In the genomic region with DNA sequence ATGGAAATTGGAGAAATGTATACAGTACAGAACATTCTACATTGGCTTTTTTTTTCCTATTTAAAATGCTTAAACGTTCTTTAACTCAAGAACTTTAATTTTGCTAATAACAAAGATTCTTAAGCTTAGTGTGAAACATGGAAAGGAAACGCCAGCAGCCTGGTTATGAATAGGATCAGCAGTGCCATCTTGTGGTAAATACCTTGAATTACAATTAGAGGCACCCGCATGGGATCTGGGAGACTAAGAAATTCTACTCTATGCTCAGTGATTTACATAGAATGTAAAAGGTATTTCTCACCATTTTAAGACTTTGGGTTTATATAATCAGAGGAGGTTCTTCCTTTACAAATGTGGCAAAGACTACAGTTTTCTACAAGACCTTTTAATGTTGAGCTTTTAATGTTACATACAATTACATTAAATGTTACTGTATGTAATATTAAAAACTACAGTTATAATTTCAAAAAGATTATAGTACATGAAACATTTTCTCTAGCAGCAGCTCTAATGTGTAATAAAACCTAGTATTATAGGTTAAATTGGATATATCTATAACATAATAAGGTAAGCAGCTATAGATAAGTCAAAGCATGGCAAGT, we compare ENCODE assay signal across 8 cellular contexts. TPM values are rescaled to one million over a fixed set of nuclear protein-coding genes. Genes with fewer than 3 reads are reported as not detected.
DNase-seq lines count a peak whose midpoint lies in the region; ATAC-seq and TF ChIP-seq lines count a peak whose summit lies in the region.

No MANE protein-coding gene starts in this region.

- H3K27ac Mint-ChIP-seq in activated T-cell treated with anti-CD3 and anti-CD28 coated beads, Interleukin-2, amount 50 U/mL, for 24 hours = no peak overlapping the region

- peak; percentile 88 for TF ChIP-seq CTCF in OCI-LY3 (IDR thresholded peaks at IDR 0.05; ENCODE audit: low read depth, low read length)
- peak; percentile 71 to 78 (median 76) for TF ChIP-seq CTCF in transverse colon (IDR thresholded peaks at IDR 0.05)

- no peak overlapping the region for H3K4me3 Mint-ChIP-seq in activated T-cell treated with anti-CD3 and anti-CD28 coated beads, Interleukin-2, amount 50 U/mL, for 4 hours
- no peak overlapping the region for H3K4me3 Mint-ChIP-seq in activated T-cell treated with anti-CD3 and anti-CD28 coated beads, Interleukin-2, amount 50 U/mL, for 24 hours

- H3K27me3 ChIP-seq in OCI-LY3 (ENCODE audit: low read depth, low read length) = no peaks in the 10 kb centered on the region
- H3K27me3 ChIP-seq in transverse colon = no peaks in the 10 kb centered on the region

- no peak overlapping the region for H2AFZ ChIP-seq in OCI-LY3 (ENCODE audit: low read depth, low read length)

- no peak for TF ChIP-seq EP300 in transverse colon (IDR thresholded peaks at IDR 0.05; ENCODE audit: low read depth)

- H3K27ac ChIP-seq in OCI-LY3 (ENCODE audit: low read length) = no peak overlapping the region
- no peak overlapping the region for H3K27ac ChIP-seq in transverse colon

- 2 to 13% methylated on average over 3 of the region's 3 CpGs for WGBS in transverse colon (ENCODE audit: low coverage in 1 of 2), 2 donors

- ATAC-seq in activated T-cell treated with anti-CD3 and anti-CD28 coated beads, Interleukin-2, amount 50 U/mL, for 4 hours = peak in 1 of 2 donors; percentile 74
- ATAC-seq in HG03175 (IDR thresholded peaks at IDR 0.05; ENCODE audit: unreplicated experiment) (peak; percentile 63), left colon (peak; percentile 60)

- peaks cover 14% of the 10 kb centered on the region for H3K27me3 Mint-ChIP-seq in activated T-cell treated with anti-CD3 and anti-CD28 coated beads, Interleukin-2, amount 50 U/mL, for 4 hours (ENCODE audit: low read depth)
- H3K27me3 Mint-ChIP-seq in activated T-cell treated with anti-CD3 and anti-CD28 coated beads, Interleukin-2, amount 50 U/mL, for 24 hours = peaks cover 8% of the 10 kb centered on the region

- H3K9me3 ChIP-seq in OCI-LY3 (ENCODE audit: insufficient read depth, low read length) = no peaks in the 10 kb centered on the region
- no peaks in the 10 kb centered on the region for H3K9me3 ChIP-seq in transverse colon

- H3K36me3 ChIP-seq in OCI-LY3 (replicated peaks; ENCODE audit: low read depth, low read length) (no peaks in the 10 kb centered on the region), transverse colon (no peaks in the 10 kb centered on the region)

- no peak overlapping the region for H3K4me3 ChIP-seq in OCI-LY3 (ENCODE audit: low read length)
- H3K4me3 ChIP-seq in transverse colon = no peak overlapping the region

- no peak overlapping the region for H3K4me2 ChIP-seq in OCI-LY3 (ENCODE audit: low read length)

- DNase-seq in activated T-cell treated with anti-CD3 and anti-CD28 coated beads, Interleukin-2, amount 50 U/mL, for 4 hours = peak; percentile 7
- DNase-seq in activated T-cell treated with anti-CD3 and anti-CD28 coated beads, Interleukin-2, amount 50 U/mL, for 24 hours = no peak
- DNase-seq in T47D (ENCODE audit: low read depth in 1 of 2, low spot score in 1 of 2) (peak; percentile 68 to 76), left colon (no peak), transverse colon (no peak), hippocampal formation (lab: John Stamatoyannopoulos, UW) (no peak)

- H3K9me3 Mint-ChIP-seq in activated T-cell treated with anti-CD3 and anti-CD28 coated beads, Interleukin-2, amount 50 U/mL, for 4 hours = no peaks in the 10 kb centered on the region
- H3K9me3 Mint-ChIP-seq in activated T-cell treated with anti-CD3 and anti-CD28 coated beads, Interleukin-2, amount 50 U/mL, for 24 hours = no peaks in the 10 kb centered on the region

- H3K9ac ChIP-seq in OCI-LY3 (ENCODE audit: low read length) = no peak overlapping the region

- intact Hi-C loops in left colon (cut with DNase I, micrococcal nuclease) = no loop called here
- intact Hi-C loops in transverse colon (cut with DNase I; ENCODE audit: low total_unique reads) = no loop called here

- H3K36me3 Mint-ChIP-seq in activated T-cell treated with anti-CD3 and anti-CD28 coated beads, Interleukin-2, amount 50 U/mL, for 4 hours (ENCODE audit: insufficient read depth) = no peaks in the 10 kb centered on the region
- H3K36me3 Mint-ChIP-seq in activated T-cell treated with anti-CD3 and anti-CD28 coated beads, Interleukin-2, amount 50 U/mL, for 24 hours (ENCODE audit: low read depth) = no peaks in the 10 kb centered on the region

- no peaks in the 10 kb centered on the region for H3K79me2 ChIP-seq in OCI-LY3 (ENCODE audit: low read length)

- H4K20me1 ChIP-seq in OCI-LY3 (ENCODE audit: insufficient read depth, low read length) = no peaks in the 10 kb centered on the region

- H3K4me1 Mint-ChIP-seq in activated T-cell treated with anti-CD3 and anti-CD28 coated beads, Interleukin-2, amount 50 U/mL, for 4 hours (ENCODE audit: low read depth) = no peaks in the 10 kb centered on the region
- peaks cover 7% of the 10 kb centered on the region for H3K4me1 Mint-ChIP-seq in activated T-cell treated with anti-CD3 and anti-CD28 coated beads, Interleukin-2, amount 50 U/mL, for 24 hours (ENCODE audit: low read depth)

- in situ Hi-C loops in T47D (cut with HindIII; ENCODE audit: low pct_unique_long_range_greater_than_20kb, low sequenced_read_pairs) = no loop called here
- in situ Hi-C loops in transverse colon (cut with MboI; ENCODE audit: low pct_ligation_motif_present in 1 of 4, low pct_unique_long_range_greater_than_20kb in 1 of 4, low sequenced_read_pairs in 3 of 4) = loop anchor here in 1 of 4 donors (25.0 kb wide), 1 partner anchor 227 kb away; no protein-coding TSS in a partner anchor

- no peak for TF ChIP-seq POLR2A in transverse colon (IDR thresholded peaks at IDR 0.05)

- peaks cover 29% of the 10 kb centered on the region for H3K4me1 ChIP-seq in OCI-LY3 (ENCODE audit: low read length)
- H3K4me1 ChIP-seq in transverse colon = no peaks in the 10 kb centered on the region

RNA-seq across cellular contexts. Expression of a gene that starts 32.1 kb away (rescaled TPM):
- total RNA-seq in activated T-cell treated with anti-CD3 and anti-CD28 coated beads, Interleukin-2, amount 50 U/mL, for 4 hours = not detected
- total RNA-seq in left colon (under 1 TPM in 1 of 2 donors, not detected in 1; 0.25 TPM), transverse colon (under 1 TPM in 1 of 4 donors, not detected in 3; 0.14 TPM)

RNA-seq across cellular contexts. Expression of a gene that starts 49.6 kb away (rescaled TPM):
- total RNA-seq in activated T-cell treated with anti-CD3 and anti-CD28 coated beads, Interleukin-2, amount 50 U/mL, for 4 hours = 100 to 1,000 TPM in 2 of 3 donors, 10 to 100 TPM in 1; 98.1 to 107 (median 100) TPM
- 100 to 1,000 TPM; 153 to 169 TPM for total RNA-seq in left colon
- 100 to 1,000 TPM in 1 of 4 donors, 10 to 100 TPM in 3; 22.7 to 123 (median 74.1) TPM for total RNA-seq in transverse colon

Comparison
In these comparisons a context has a peak if more than half of its experiments do, and no peak if none do; other contexts are left out.
1. DNase-seq: peak in activated T-cell treated with anti-CD3 and anti-CD28 coated beads, Interleukin-2, amount 50 U/mL, for 4 hours (single experiment) and T47D (2 of 2); none in activated T-cell treated with anti-CD3 and anti-CD28 coated beads, Interleukin-2, amount 50 U/mL, for 24 hours (single experiment), left colon (0 of 2), transverse colon (single experiment) and hippocampal formation (0 of 2).